10 cellular contexts compared by ENCODE assay signal in genomic region chr9:136840140-136840876, GRCh38. TPM values are rescaled to one million over a fixed set of nuclear protein-coding genes. Genes with fewer than 3 reads are reported as not detected.
DNase-seq lines count a peak whose midpoint lies in the region; ATAC-seq and TF ChIP-seq lines count a peak whose summit lies in the region.
"Had no signal": no experiment of that assay in that cellular context is flagged by ENCODE, and none has a peak within 500 bp of the region (broad histone marks: within the 10 kb centered on the region; RNA-seq: fewer than 3 reads in every experiment).

No MANE protein-coding gene starts in this region.

- in situ Hi-C loops in Panc1 (cut with HindIII; ENCODE audit: low pct_unique_long_range_greater_than_20kb, low sequenced_read_pairs) = no loop called here

- peaks cover 2% of the 10 kb centered on the region for H3K36me3 Mint-ChIP-seq in activated naive CD8-positive, alpha-beta T cell treated with anti-CD3 and anti-CD28 coated beads, Interleukin-2, amount 10 ng/mL, durations not matched to agents 7 days and 5 days
- peaks cover 6% of the 10 kb centered on the region for H3K36me3 Mint-ChIP-seq in activated naive CD8-positive, alpha-beta T cell treated with anti-CD3 and anti-CD28 coated beads for 36 hours

- WGBS in testis, 2 donors = 68 to 73% methylated on average over 22 to 24 of the region's 32 CpGs

- intact Hi-C loops in Panc1 (cut with micrococcal nuclease; ENCODE audit: unreplicated experiment) = no loop called here
- intact Hi-C loops in testis (cut with DNase I; ENCODE audit: low total_unique reads) = no loop called here

- H3K9me3 ChIP-seq in Panc1 (ENCODE audit: control insufficient read depth, insufficient read depth, low read depth, low read length) = no peaks in the 10 kb centered on the region
- H3K9me3 ChIP-seq in testis = no peaks in the 10 kb centered on the region
- H3K9me3 ChIP-seq: lower lobe of right lung, right atrium auricular region had no signal

- POLR2A ChIA-PET in activated naive CD8-positive, alpha-beta T cell treated with anti-CD3 and anti-CD28 coated beads, Interleukin-2, amount 10 ng/mL, durations not matched to agents 7 days and 5 days (lab: Charles Lee) = no interaction called here
- POLR2A ChIA-PET in Panc1 (lab: Charles Lee) = interaction anchor here (0.6 kb wide), 1 partner anchor 111 kb away, joined by 4 read pairs; no protein-coding TSS in a partner anchor

- H3K4me3 ChIP-seq in Panc1 (ENCODE audit: low read depth in 2 of 2, low read length in 2 of 2) (no peak overlapping the region), testis (no peak overlapping the region)
- H3K4me3 ChIP-seq: lower lobe of right lung, right atrium auricular region had no signal

- no peaks in the 10 kb centered on the region for H3K27me3 ChIP-seq in Panc1 (ENCODE audit: control insufficient read depth, insufficient read depth, low read length)
- H3K27me3 ChIP-seq in testis = no peaks in the 10 kb centered on the region
- H3K27me3 ChIP-seq: right atrium auricular region had no signal

- peaks cover 26% of the 10 kb centered on the region for H3K4me1 ChIP-seq in Panc1 (ENCODE audit: control insufficient read depth, insufficient read depth, low read length)
- H3K4me1 ChIP-seq in testis = peaks cover 34% of the 10 kb centered on the region

- DNase-seq in activated naive CD8-positive, alpha-beta T cell treated with anti-CD3 and anti-CD28 coated beads, Interleukin-2, amount 10 ng/mL, durations not matched to agents 7 days and 5 days = no peak
- no peak for DNase-seq in activated naive CD8-positive, alpha-beta T cell treated with anti-CD3 and anti-CD28 coated beads for 36 hours
- DNase-seq in Panc1 (ENCODE audit: low read depth, low spot score) (no peak), iPS-NIHi11 (ENCODE audit: low spot score) (peak; percentile 72), testis (peak; percentile 67), NCI-H446 (lab: John Stamatoyannopoulos, UW) (no peak), NCI-H524 (lab: John Stamatoyannopoulos, UW) (no peak)
- DNase-seq: lower lobe of right lung had no signal

- H3K27ac Mint-ChIP-seq in activated naive CD8-positive, alpha-beta T cell treated with anti-CD3 and anti-CD28 coated beads, Interleukin-2, amount 10 ng/mL, durations not matched to agents 7 days and 5 days = peak overlapping the region; percentile 27
- H3K27ac Mint-ChIP-seq in activated naive CD8-positive, alpha-beta T cell treated with anti-CD3 and anti-CD28 coated beads for 36 hours = no peak overlapping the region

- H3K27me3 Mint-ChIP-seq in activated naive CD8-positive, alpha-beta T cell treated with anti-CD3 and anti-CD28 coated beads, Interleukin-2, amount 10 ng/mL, durations not matched to agents 7 days and 5 days = peaks cover 2% of the 10 kb centered on the region
- peaks cover 3% of the 10 kb centered on the region for H3K27me3 Mint-ChIP-seq in activated naive CD8-positive, alpha-beta T cell treated with anti-CD3 and anti-CD28 coated beads for 36 hours

- H3K9me3 Mint-ChIP-seq in activated naive CD8-positive, alpha-beta T cell treated with anti-CD3 and anti-CD28 coated beads, Interleukin-2, amount 10 ng/mL, durations not matched to agents 7 days and 5 days = no peaks in the 10 kb centered on the region
- no peaks in the 10 kb centered on the region for H3K9me3 Mint-ChIP-seq in activated naive CD8-positive, alpha-beta T cell treated with anti-CD3 and anti-CD28 coated beads for 36 hours

- H3K27ac ChIP-seq in Panc1 (ENCODE audit: low read length) (peak overlapping the region; percentile 76), testis (peak overlapping the region in 1 of 2 donors; percentile 36)
- H3K27ac ChIP-seq: lower lobe of right lung, right atrium auricular region had no signal

- BruUV-seq in Panc1 (replicated peaks; lab: Mats Ljungman, UMichigan) = TSS peak; percentile 98

- TF ChIP-seq POLR2A in testis (IDR thresholded peaks at IDR 0.05) = no peak

- H3K4me3 Mint-ChIP-seq in activated naive CD8-positive, alpha-beta T cell treated with anti-CD3 and anti-CD28 coated beads, Interleukin-2, amount 10 ng/mL, durations not matched to agents 7 days and 5 days = no peak overlapping the region
- no peak overlapping the region for H3K4me3 Mint-ChIP-seq in activated naive CD8-positive, alpha-beta T cell treated with anti-CD3 and anti-CD28 coated beads for 36 hours

- CTCF ChIA-PET in Panc1 (lab: Charles Lee) = interaction anchor here (1.0 kb wide), 1 partner anchor 108 kb away, joined by 3 read pairs; no protein-coding TSS in a partner anchor

- H3K4me1 Mint-ChIP-seq in activated naive CD8-positive, alpha-beta T cell treated with anti-CD3 and anti-CD28 coated beads, Interleukin-2, amount 10 ng/mL, durations not matched to agents 7 days and 5 days = peaks cover 4% of the 10 kb centered on the region
- H3K4me1 Mint-ChIP-seq in activated naive CD8-positive, alpha-beta T cell treated with anti-CD3 and anti-CD28 coated beads for 36 hours = peaks cover 7% of the 10 kb centered on the region

- no peaks in the 10 kb centered on the region for H3K36me3 ChIP-seq in Panc1 (ENCODE audit: control insufficient read depth, insufficient read depth, low read length)
- H3K36me3 ChIP-seq in testis (ENCODE audit: low read depth, missing control alignments) = no peaks in the 10 kb centered on the region

- no peak for ATAC-seq in activated naive CD8-positive, alpha-beta T cell treated with anti-CD3 and anti-CD28 coated beads, Interleukin-2, amount 10 ng/mL, durations not matched to agents 7 days and 5 days (ENCODE audit: low read depth)
- ATAC-seq in Panc1 = peak; percentile 37
- no peak for ATAC-seq in GM18907 (IDR thresholded peaks at IDR 0.05; ENCODE audit: unreplicated experiment)

- TF ChIP-seq CTCF in Panc1 (IDR thresholded peaks at IDR 0.05) = no peak
- no peak for TF ChIP-seq CTCF in testis (IDR thresholded peaks at IDR 0.05)

RNA-seq across cellular contexts. Expression of gene AJM1, which starts 2.0 kb away (rescaled TPM):
- 1 to 10 TPM; 6.6 to 6.7 TPM for total RNA-seq in activated naive CD8-positive, alpha-beta T cell treated with anti-CD3 and anti-CD28 coated beads, Interleukin-2, amount 10 ng/mL, durations not matched to agents 7 days and 5 days
- total RNA-seq in activated naive CD8-positive, alpha-beta T cell treated with anti-CD3 and anti-CD28 coated beads for 36 hours = 1 to 10 TPM; 2.8 to 3.1 TPM
- total RNA-seq in Panc1 (2021; ENCODE audit: unreplicated experiment) (7.2 TPM), testis (10 to 100 TPM; 13.1 to 24.6 TPM)
- 11.9 TPM for polyA plus RNA-seq in Panc1 (2012; ENCODE audit: insufficient read length)
- 4.0 TPM for polyA plus RNA-seq in testis (ENCODE audit: insufficient read depth, low read depth, low replicate concordance)

RNA-seq across cellular contexts. Expression of gene PHPT1, which starts 8.9 kb away (rescaled TPM):
- 10 to 100 TPM; 80.5 to 89.0 TPM for total RNA-seq in activated naive CD8-positive, alpha-beta T cell treated with anti-CD3 and anti-CD28 coated beads, Interleukin-2, amount 10 ng/mL, durations not matched to agents 7 days and 5 days
- 10 to 100 TPM; 93.0 to 97.8 TPM for total RNA-seq in activated naive CD8-positive, alpha-beta T cell treated with anti-CD3 and anti-CD28 coated beads for 36 hours
- total RNA-seq in Panc1 (2021; ENCODE audit: unreplicated experiment) (204 TPM), testis (100 to 1,000 TPM; 134 to 146 TPM)
- 307 TPM for polyA plus RNA-seq in Panc1 (2012; ENCODE audit: insufficient read length)
- 146 TPM for polyA plus RNA-seq in testis (ENCODE audit: insufficient read depth, low read depth, low replicate concordance)

RNA-seq across cellular contexts. Expression of gene MAMDC4, which starts 11.8 kb away (rescaled TPM):
- 10 to 100 TPM; 16.6 to 18.0 TPM for total RNA-seq in activated naive CD8-positive, alpha-beta T cell treated with anti-CD3 and anti-CD28 coated beads, Interleukin-2, amount 10 ng/mL, durations not matched to agents 7 days and 5 days
- 10 to 100 TPM; 10.9 to 12.6 TPM for total RNA-seq in activated naive CD8-positive, alpha-beta T cell treated with anti-CD3 and anti-CD28 coated beads for 36 hours
- 6.3 TPM for total RNA-seq in Panc1 (2021; ENCODE audit: unreplicated experiment)
- 7.1 TPM for polyA plus RNA-seq in Panc1 (2012; ENCODE audit: insufficient read length)
- total RNA-seq in testis = 10 to 100 TPM; 18.3 to 21.9 TPM
- 8.1 TPM for polyA plus RNA-seq in testis (ENCODE audit: insufficient read depth, low read depth, low replicate concordance)

RNA-seq across cellular contexts. Expression of gene EDF1, which starts 25.8 kb away (rescaled TPM):
- 100 to 1,000 TPM; 289 to 297 TPM for total RNA-seq in activated naive CD8-positive, alpha-beta T cell treated with anti-CD3 and anti-CD28 coated beads, Interleukin-2, amount 10 ng/mL, durations not matched to agents 7 days and 5 days
- total RNA-seq in activated naive CD8-positive, alpha-beta T cell treated with anti-CD3 and anti-CD28 coated beads for 36 hours = 100 to 1,000 TPM; 276 to 284 TPM
- 270 TPM for total RNA-seq in Panc1 (2021; ENCODE audit: unreplicated experiment)
- polyA plus RNA-seq in Panc1 (2012; ENCODE audit: insufficient read length) = 595 TPM
- total RNA-seq in testis = 100 to 1,000 TPM; 278 to 330 TPM
- polyA plus RNA-seq in testis (ENCODE audit: insufficient read depth, low read depth, low replicate concordance) = 368 TPM

RNA-seq across cellular contexts. Expression of gene RABL6, which starts 32.6 kb away (rescaled TPM):
- total RNA-seq in activated naive CD8-positive, alpha-beta T cell treated with anti-CD3 and anti-CD28 coated beads, Interleukin-2, amount 10 ng/mL, durations not matched to agents 7 days and 5 days = 10 to 100 TPM; 91.1 to 98.4 TPM
- 10 to 100 TPM; 87.0 to 88.3 TPM for total RNA-seq in activated naive CD8-positive, alpha-beta T cell treated with anti-CD3 and anti-CD28 coated beads for 36 hours
- total RNA-seq in Panc1 (2021; ENCODE audit: unreplicated experiment) = 106 TPM
- polyA plus RNA-seq in Panc1 (2012; ENCODE audit: insufficient read length) = 144 TPM
- 100 to 1,000 TPM in 1 of 2 donors, 10 to 100 TPM in 1; 95.1 to 103 TPM for total RNA-seq in testis
- polyA plus RNA-seq in testis (ENCODE audit: insufficient read depth, low read depth, low replicate concordance) = 69.1 TPM

Comparison
In these comparisons a context has a peak if more than half of its experiments do, and no peak if none do; other contexts are left out.
1. DNase-seq: peak in iPS-NIHi11 (single experiment) and testis (single experiment); none in activated naive CD8-positive, alpha-beta T cell treated with anti-CD3 and anti-CD28 coated beads, Interleukin-2, amount 10 ng/mL, durations not matched to agents 7 days and 5 days (single experiment), activated naive CD8-positive, alpha-beta T cell treated with anti-CD3 and anti-CD28 coated beads for 36 hours (single experiment), Panc1 (single experiment), NCI-H446 (0 of 2) and NCI-H524 (0 of 2).